Comparison of ENCODE assay signal across 30 cellular contexts in genomic region chr14:39454906-39455539, GRCh38. TPM values are rescaled to one million over a fixed set of nuclear protein-coding genes. Genes with fewer than 3 reads are reported as not detected.
DNase-seq lines count a peak whose midpoint lies in the region; ATAC-seq and TF ChIP-seq lines count a peak whose summit lies in the region.
"Had no signal": no experiment of that assay in that cellular context is flagged by ENCODE, and none has a peak within 500 bp of the region (broad histone marks: within the 10 kb centered on the region; RNA-seq: fewer than 3 reads in every experiment).

No MANE protein-coding gene starts in this region.

- no peak overlapping the region for H2BK120ac ChIP-seq in mesendoderm (ENCODE audit: low read depth, low read length)

- H3K4me1 Mint-ChIP-seq in activated CD8-positive, alpha-beta T cell treated with anti-CD3 and anti-CD28 coated beads for 36 hours (ENCODE audit: low read depth) = peaks cover 20% of the 10 kb centered on the region
- peaks cover 6% of the 10 kb centered on the region for H3K4me1 Mint-ChIP-seq in activated CD8-positive, alpha-beta T cell treated with anti-CD3 and anti-CD28 coated beads, Interleukin-2, amount 10 ng/mL, durations not matched to agents 7 days and 5 days (ENCODE audit: low read depth)
- peaks cover 9% of the 10 kb centered on the region for H3K4me1 Mint-ChIP-seq in activated T-helper 17 cell treated with anti-CD3 and anti-CD28 coated beads, Interleukin-2, amount 50 U/mL, for 72 hours
- H3K4me1 Mint-ChIP-seq: CD14-positive monocyte; CD8-positive, alpha-beta memory T cell; IgD-negative memory B cell had no signal

- no peak overlapping the region for H3K4me2 ChIP-seq in mesendoderm (ENCODE audit: low read length)
- H3K4me2 ChIP-seq: KMS-11 had no signal

- ATAC-seq in activated CD8-positive, alpha-beta T cell treated with anti-CD3 and anti-CD28 coated beads for 36 hours = peak; percentile 54
- ATAC-seq in activated CD8-positive, alpha-beta T cell treated with anti-CD3 and anti-CD28 coated beads, Interleukin-2, amount 10 ng/mL, durations not matched to agents 7 days and 5 days = no peak
- ATAC-seq in GM18868 (IDR thresholded peaks at IDR 0.05; ENCODE audit: unreplicated experiment) = peak; percentile 31
- ATAC-seq in activated T-helper 17 cell treated with anti-CD3 and anti-CD28 coated beads, Interleukin-2, amount 50 U/mL, for 72 hours (replicated peaks) = peak; percentile 31
- ATAC-seq: HCT116, PC-3, Right ventricle myocardium inferior had no signal

- peak overlapping the region; percentile 60 for H3K27ac Mint-ChIP-seq in activated CD8-positive, alpha-beta T cell treated with anti-CD3 and anti-CD28 coated beads for 36 hours
- no peak overlapping the region for H3K27ac Mint-ChIP-seq in activated CD8-positive, alpha-beta T cell treated with anti-CD3 and anti-CD28 coated beads, Interleukin-2, amount 10 ng/mL, durations not matched to agents 7 days and 5 days
- no peak overlapping the region for H3K27ac Mint-ChIP-seq in activated T-helper 17 cell treated with anti-CD3 and anti-CD28 coated beads, Interleukin-2, amount 50 U/mL, for 72 hours
- H3K27ac Mint-ChIP-seq: CD14-positive monocyte; CD8-positive, alpha-beta memory T cell; IgD-negative memory B cell had no signal

- intact Hi-C loops in activated CD8-positive, alpha-beta T cell treated with anti-CD3 and anti-CD28 coated beads for 36 hours (cut with micrococcal nuclease) = no loop called here
- intact Hi-C loops in cardiac septum (cut with DNase I) = no loop called here

- H3K23ac ChIP-seq in mesendoderm (ENCODE audit: low read length) = no peak overlapping the region

- WGBS in mesendoderm (ENCODE audit: extremely low coverage, insufficient coverage, low lambda C conversion rate) = no CpG with 5 or more reads among the region's 2 CpGs

- H3K79me1 ChIP-seq in mesendoderm (ENCODE audit: low read length) = no peaks in the 10 kb centered on the region

- peaks cover 3% of the 10 kb centered on the region for H3K4me1 ChIP-seq in mesendoderm (ENCODE audit: control insufficient read depth, low read depth, low read length)
- H3K4me1 ChIP-seq: BE2C, SJSA1 had no signal

- no peak overlapping the region for H3K56ac ChIP-seq in mesendoderm (ENCODE audit: low read length)

- H3K4me3 ChIP-seq in mesendoderm (ENCODE audit: low read length) (no peak overlapping the region), MG63 (no peak overlapping the region)
- H3K4me3 ChIP-seq: SJSA1 had no signal

- H3K9me3 Mint-ChIP-seq in activated CD8-positive, alpha-beta T cell treated with anti-CD3 and anti-CD28 coated beads for 36 hours = peaks cover 5% of the 10 kb centered on the region
- no peaks in the 10 kb centered on the region for H3K9me3 Mint-ChIP-seq in activated CD8-positive, alpha-beta T cell treated with anti-CD3 and anti-CD28 coated beads, Interleukin-2, amount 10 ng/mL, durations not matched to agents 7 days and 5 days (ENCODE audit: insufficient read depth)
- no peaks in the 10 kb centered on the region for H3K9me3 Mint-ChIP-seq in activated T-helper 17 cell treated with anti-CD3 and anti-CD28 coated beads, Interleukin-2, amount 50 U/mL, for 72 hours
- H3K9me3 Mint-ChIP-seq: CD8-positive, alpha-beta memory T cell; IgD-negative memory B cell had no signal

- H3K9me3 ChIP-seq in MG63 = no peaks in the 10 kb centered on the region
- H3K9me3 ChIP-seq: BE2C, SJSA1 had no signal

- H3K4ac ChIP-seq in mesendoderm (ENCODE audit: low read depth, low read length) = no peak overlapping the region

- H3K9ac ChIP-seq in mesendoderm (ENCODE audit: low read length) = no peak overlapping the region
- H3K9ac ChIP-seq: KMS-11 had no signal

- H3K27me3 ChIP-seq in mesendoderm (ENCODE audit: insufficient read depth, low read length, poor library complexity) (no peaks in the 10 kb centered on the region), MG63 (no peaks in the 10 kb centered on the region)
- H3K27me3 ChIP-seq: SJSA1 had no signal

- H4K5ac ChIP-seq in mesendoderm (ENCODE audit: low read length) = no peak overlapping the region

- DNase-seq in activated CD8-positive, alpha-beta T cell treated with anti-CD3 and anti-CD28 coated beads for 36 hours = no peak
- no peak for DNase-seq in activated CD8-positive, alpha-beta T cell treated with anti-CD3 and anti-CD28 coated beads, Interleukin-2, amount 10 ng/mL, durations not matched to agents 7 days and 5 days
- peak; percentile 5 for DNase-seq in mesendoderm
- DNase-seq in HuH-7.5 (ENCODE audit: low spot score) = no peak
- no peak for DNase-seq in cardiac septum (ENCODE audit: low spot score)
- DNase-seq in MG63 = no peak
- DNase-seq: 8988T; ACHN; BE2C; CD8-positive, alpha-beta memory T cell; DMS 273 treated with DMSO at 0.1 percent for 48 hours; DMS79; EL; GDM1; NCI-H1048; NCI-H1417 treated with DMSO at 0.1 percent for 48 hours; NCI-H1694 treated with DMSO at 0.1 percent for 48 hours; NCI-H2081; NCI-H2171 treated with DMSO at 0.1 percent for 48 hours; NCI-H524; NCI-H748 treated with DMSO at 0.1 percent for 48 hours; PC-3 had no signal

- H4K8ac ChIP-seq in mesendoderm (ENCODE audit: low read depth, low read length) = no peak overlapping the region

- H3K36me3 ChIP-seq in mesendoderm (ENCODE audit: control insufficient read depth, insufficient read depth, low read length) (no peaks in the 10 kb centered on the region), MG63 (no peaks in the 10 kb centered on the region)
- H3K36me3 ChIP-seq: BE2C, SJSA1 had no signal

- no peak overlapping the region for H2AK5ac ChIP-seq in mesendoderm (ENCODE audit: low read length)

- H3K4me3 Mint-ChIP-seq in activated CD8-positive, alpha-beta T cell treated with anti-CD3 and anti-CD28 coated beads for 36 hours = no peak overlapping the region
- no peak overlapping the region for H3K4me3 Mint-ChIP-seq in activated CD8-positive, alpha-beta T cell treated with anti-CD3 and anti-CD28 coated beads, Interleukin-2, amount 10 ng/mL, durations not matched to agents 7 days and 5 days
- no peak overlapping the region for H3K4me3 Mint-ChIP-seq in activated T-helper 17 cell treated with anti-CD3 and anti-CD28 coated beads, Interleukin-2, amount 50 U/mL, for 72 hours
- H3K4me3 Mint-ChIP-seq: CD14-positive monocyte; CD8-positive, alpha-beta memory T cell; IgD-negative memory B cell had no signal

- no peak overlapping the region for H3K27ac ChIP-seq in mesendoderm (ENCODE audit: low read depth, low read length)
- H3K27ac ChIP-seq: KMS-11, SJSA1 had no signal

- no peak for TF ChIP-seq CTCF in activated CD8-positive, alpha-beta T cell treated with anti-CD3 and anti-CD28 coated beads for 36 hours (IDR thresholded peaks at IDR 0.05)

- peaks cover 2% of the 10 kb centered on the region for H3K27me3 Mint-ChIP-seq in activated CD8-positive, alpha-beta T cell treated with anti-CD3 and anti-CD28 coated beads for 36 hours
- no peaks in the 10 kb centered on the region for H3K27me3 Mint-ChIP-seq in activated CD8-positive, alpha-beta T cell treated with anti-CD3 and anti-CD28 coated beads, Interleukin-2, amount 10 ng/mL, durations not matched to agents 7 days and 5 days (ENCODE audit: low read depth)
- H3K27me3 Mint-ChIP-seq in activated T-helper 17 cell treated with anti-CD3 and anti-CD28 coated beads, Interleukin-2, amount 50 U/mL, for 72 hours = no peaks in the 10 kb centered on the region

- no peaks in the 10 kb centered on the region for H3K36me3 Mint-ChIP-seq in activated CD8-positive, alpha-beta T cell treated with anti-CD3 and anti-CD28 coated beads for 36 hours (ENCODE audit: low read depth)
- H3K36me3 Mint-ChIP-seq in activated CD8-positive, alpha-beta T cell treated with anti-CD3 and anti-CD28 coated beads, Interleukin-2, amount 10 ng/mL, durations not matched to agents 7 days and 5 days (ENCODE audit: low read depth) = no peaks in the 10 kb centered on the region
- no peaks in the 10 kb centered on the region for H3K36me3 Mint-ChIP-seq in activated T-helper 17 cell treated with anti-CD3 and anti-CD28 coated beads, Interleukin-2, amount 50 U/mL, for 72 hours (ENCODE audit: low read depth)
- H3K36me3 Mint-ChIP-seq: CD14-positive monocyte; CD8-positive, alpha-beta memory T cell; IgD-negative memory B cell had no signal

- no peaks in the 10 kb centered on the region for H3K79me2 ChIP-seq in mesendoderm (ENCODE audit: control insufficient read depth, insufficient read depth, low read length)

- CTCF ChIA-PET in activated CD8-positive, alpha-beta T cell treated with anti-CD3 and anti-CD28 coated beads for 36 hours (lab: Charles Lee) = interaction anchor here (0.9 to 1.9 kb wide), 3 partner anchors 8 to 25 kb away, joined by 3 to 5 read pairs (median 3); no protein-coding TSS in a partner anchor
- CTCF ChIA-PET in activated CD8-positive, alpha-beta T cell treated with anti-CD3 and anti-CD28 coated beads, Interleukin-2, amount 10 ng/mL, durations not matched to agents 7 days and 5 days (lab: Charles Lee) = no interaction called here

- H2BK5ac ChIP-seq in mesendoderm (ENCODE audit: low read length) = no peak overlapping the region

- H2BK15ac ChIP-seq in mesendoderm (replicated peaks; ENCODE audit: low read depth) = no peak overlapping the region

- POLR2A ChIA-PET in activated CD8-positive, alpha-beta T cell treated with anti-CD3 and anti-CD28 coated beads for 36 hours (lab: Charles Lee) = no interaction called here
- POLR2A ChIA-PET in activated CD8-positive, alpha-beta T cell treated with anti-CD3 and anti-CD28 coated beads, Interleukin-2, amount 10 ng/mL, durations not matched to agents 7 days and 5 days (lab: Charles Lee) = interaction anchor here (0.7 kb wide), 1 partner anchor 10 kb away, joined by 3 read pairs; no protein-coding TSS in a partner anchor

- no peak overlapping the region for H3K18ac ChIP-seq in mesendoderm (ENCODE audit: low read length)

RNA-seq across cellular contexts. Expression of gene FBXO33, which starts 22.8 kb away (rescaled TPM):
- total RNA-seq in activated CD8-positive, alpha-beta T cell treated with anti-CD3 and anti-CD28 coated beads for 36 hours = 10 to 100 TPM; 16.8 to 18.6 TPM
- total RNA-seq in activated CD8-positive, alpha-beta T cell treated with anti-CD3 and anti-CD28 coated beads, Interleukin-2, amount 10 ng/mL, durations not matched to agents 7 days and 5 days = 10 to 100 TPM; 18.7 to 19.0 TPM
- total RNA-seq in activated T-helper 17 cell treated with anti-CD3 and anti-CD28 coated beads, Interleukin-2, amount 50 U/mL, for 72 hours = 10 to 100 TPM; 15.8 to 19.1 TPM
- polyA plus RNA-seq in mesendoderm (2013, experiment 1 of 2) = 9.6 TPM
- polyA plus RNA-seq in mesendoderm (2013, experiment 2 of 2) = 9.3 TPM
- 6.3 TPM for total RNA-seq in cardiac septum
- 4.2 and 11.5 TPM in 2 replicates for total RNA-seq in MG63 (2014; rRNA removed; shearing (Covaris generic); ENCODE audit: low replicate concordance)
